ENCODE assay signal across 11 cellular contexts in the genomic region with DNA sequence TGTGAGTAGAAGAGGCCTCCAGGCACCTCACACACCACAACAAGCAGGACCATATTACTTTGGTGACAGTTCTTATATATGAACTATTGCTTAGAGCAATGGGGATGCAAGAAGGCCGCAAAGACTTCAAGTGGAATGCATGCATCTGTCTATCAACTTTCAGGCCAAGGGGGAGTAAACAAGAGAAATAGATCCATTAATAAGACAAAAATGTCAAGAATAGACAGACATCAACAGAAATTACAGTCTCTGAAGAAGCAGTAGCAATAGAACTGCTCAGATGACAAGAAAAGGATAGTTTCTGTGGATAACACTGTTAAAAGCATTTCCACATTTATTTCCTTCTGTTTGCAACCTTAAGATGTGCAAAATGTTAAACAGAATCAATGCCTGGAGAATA.
"Had no signal": no experiment of that assay in that cellular context is flagged by ENCODE, and none has a peak within 500 bp of the region (broad histone marks: within the 10 kb centered on the region; RNA-seq: fewer than 3 reads in every experiment).

No MANE protein-coding gene starts in this region.

- H3K4me3 Mint-ChIP-seq: GM23338, H9, HFFc6 had no signal

- DNase-seq: GM23248, GOT3, H7, H9, HCEC 1CT, HFFc6 had no signal

- H3K27ac Mint-ChIP-seq: GM23338, H9, HFFc6 had no signal

- H3K9ac ChIP-seq: GM23248 had no signal

- H3K4me1 ChIP-seq: HAP-1 had no signal

- H3K4me2 ChIP-seq: GM23338 had no signal

- FAIRE-seq: H1, H54 had no signal

- H3K36me3 ChIP-seq: HAP-1 had no signal

- H3K9me3 ChIP-seq: HAP-1 had no signal

- ATAC-seq: GM23338, HCT116 had no signal

- H2AFZ ChIP-seq: GM23248, GM23338 had no signal

- H3K4me3 ChIP-seq: GM23248, GM23338, HAP-1 had no signal

- H3K27ac ChIP-seq: GM23248 had no signal
